11 cellular contexts compared by ENCODE assay signal in the genomic region with DNA sequence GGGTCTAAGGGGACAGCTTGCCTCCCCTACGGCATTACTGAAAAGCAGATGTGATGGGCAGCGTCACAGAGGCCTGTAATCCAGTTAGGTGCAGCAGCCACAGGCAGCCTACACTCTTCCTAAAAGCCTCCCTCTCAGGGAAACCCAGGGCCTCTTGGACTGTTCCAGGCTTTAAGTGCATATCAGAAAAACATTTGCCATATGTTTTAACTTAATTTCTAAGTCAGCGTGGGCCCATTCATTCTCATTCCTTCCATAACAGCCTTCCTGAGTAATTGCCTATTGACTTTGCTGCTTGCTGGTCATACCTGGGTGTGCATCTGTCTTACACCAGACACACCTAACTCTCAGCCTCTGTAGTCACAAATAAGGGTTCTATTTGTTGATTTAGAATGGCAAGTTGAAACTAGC.
DNase-seq lines count a peak whose midpoint lies in the region; ATAC-seq lines count a peak whose summit lies in the region.
"Had no signal": no experiment of that assay in that cellular context is flagged by ENCODE, and none has a peak within 500 bp of the region (broad histone marks: within the 10 kb centered on the region; RNA-seq: fewer than 3 reads in every experiment).

No MANE protein-coding gene starts in this region.

- ATAC-seq in Right ventricle myocardium superior (ENCODE audit: poor library complexity): peak; percentile 19
- ATAC-seq in activated CD4-positive, CD25-positive, alpha-beta regulatory T cell treated with anti-CD3 and anti-CD28 coated beads, Interleukin-2, amount 50 U/mL, for 24 hours: no peak
- ATAC-seq: activated CD8-positive, alpha-beta T cell treated with anti-CD3 and anti-CD28 coated beads, Interleukin-2, amount 10 ng/mL, durations not matched to agents 7 days and 5 days had no signal

- 73 to 75% methylated on average over 3 of the region's 3 CpGs for WGBS in esophagus, 2 donors

- H3K4me1 ChIP-seq in esophagus (ENCODE audit: control insufficient read depth in 2 of 2, insufficient read depth in 2 of 2, low read length in 1 of 2) (no peaks in the 10 kb centered on the region), muscle layer of colon (ENCODE audit: insufficient read depth, low read length) (peaks cover 17% of the 10 kb centered on the region)

- H3K9ac ChIP-seq in muscle layer of colon (ENCODE audit: low read length): no peak overlapping the region

- H3K27ac ChIP-seq in esophagus (ENCODE audit: low read depth in 2 of 2, low read length in 1 of 2) (peak overlapping the region; percentile 85 to 87), muscle layer of colon (ENCODE audit: low read depth, low read length) (peak overlapping the region; percentile 2)

- intact Hi-C loops in Right ventricle myocardium superior (cut with DNase I) (loop anchor here (5.0 kb wide), 1 partner anchor 199 kb away; no protein-coding TSS in a partner anchor), cardiac septum (cut with DNase I) (loop anchor here (2.0 to 5.0 kb wide), 2 partner anchors 46 to 69 kb away; no protein-coding TSS in a partner anchor)

- no peaks in the 10 kb centered on the region for H3K36me3 ChIP-seq in esophagus (ENCODE audit: control insufficient read depth in 2 of 2, insufficient read depth in 2 of 2, low read length in 1 of 2)
- H3K36me3 ChIP-seq in muscle layer of colon (ENCODE audit: insufficient read depth, low read length): no peaks in the 10 kb centered on the region

- DNase-seq in Right ventricle myocardium superior: no peak
- no peak for DNase-seq in cardiac septum (ENCODE audit: low spot score)
- DNase-seq in epidermal melanocyte (ENCODE audit: insufficient read length, low spot score): no peak
- no peak for DNase-seq in stimulated activated CD4-positive, alpha-beta T cell treated with anti-CD3 and anti-CD28 coated beads, Interleukin-4, amount 100 ng/mL, for 1 hour
- no peak for DNase-seq in GDM1 (lab: John Stamatoyannopoulos, UW)
- DNase-seq: ACHN; stimulated activated naive CD4-positive, alpha-beta T cell treated with Interleukin-2 at 50 U/mL for 16 hours had no signal

- H3K4me3 ChIP-seq in esophagus (ENCODE audit: low read depth in 1 of 2, low read length in 2 of 2) (no peak overlapping the region), muscle layer of colon (ENCODE audit: low read depth in 1 of 2, low read length in 2 of 2) (no peak overlapping the region)

- H3K27me3 ChIP-seq in esophagus (ENCODE audit: control insufficient read depth in 1 of 2, insufficient read depth in 2 of 2, low read length in 2 of 2): no peaks in the 10 kb centered on the region
- H3K27me3 ChIP-seq in muscle layer of colon (ENCODE audit: control insufficient read depth in 1 of 2, insufficient read depth in 2 of 2, low read length in 2 of 2): no peaks in the 10 kb centered on the region

- H3K9me3 ChIP-seq in esophagus (ENCODE audit: control insufficient read depth in 2 of 2, insufficient read depth in 1 of 2, low read depth in 1 of 2, low read length in 1 of 2) (no peaks in the 10 kb centered on the region), muscle layer of colon (ENCODE audit: low read length) (no peaks in the 10 kb centered on the region)
